Comparison of ENCODE assay signal across 21 cellular contexts in the genomic region with DNA sequence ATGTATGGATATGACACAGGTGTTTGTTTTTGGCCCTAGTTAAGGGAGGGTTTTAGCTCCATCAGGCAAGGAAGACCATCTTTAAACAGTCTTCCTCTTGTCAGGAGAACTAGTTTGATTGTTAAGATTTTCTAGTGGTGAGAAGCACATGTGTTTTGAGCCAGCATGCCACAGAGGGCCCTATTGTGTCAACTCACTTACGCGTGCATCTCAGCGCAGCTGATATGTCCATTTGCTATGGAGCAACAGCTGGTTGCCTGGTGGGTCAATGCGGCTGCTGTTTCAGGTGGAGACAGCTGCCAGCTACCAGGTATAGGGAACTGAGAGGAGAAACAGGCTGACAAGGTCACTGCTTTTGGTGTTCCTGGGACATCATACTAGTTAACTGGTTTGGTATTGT.
"Had no signal": no experiment of that assay in that cellular context is flagged by ENCODE, and none has a peak within 500 bp of the region (broad histone marks: within the 10 kb centered on the region; RNA-seq: fewer than 3 reads in every experiment).

No MANE protein-coding gene starts in this region.

- DNase-seq: effector memory CD8-positive, alpha-beta T cell; foreskin fibroblast; left colon; naive thymus-derived CD8-positive, alpha-beta T cell; ovary; stimulated activated CD4-positive, alpha-beta T cell treated with anti-CD3 and anti-CD28 coated beads, Interleukin-4, amount 100 ng/mL, for 1 hour; stimulated activated CD8-positive, alpha-beta memory T cell treated with anti-CD3 and anti-CD28 coated beads, Interleukin-4, amount 100 ng/mL, for 48 hours; stimulated activated naive CD8-positive, alpha-beta T cell treated with anti-CD3 and anti-CD28 coated beads, Interleukin-15, Interleukin-2, amounts not matched to agents 100 U/mL and 50 U/mL, for 24 hours; thyroid gland had no signal

- H3K4me3 Mint-ChIP-seq: dendritic cell treated with granulocyte-macrophage colony-stimulating factor and Interleukin-4, amounts not matched to agents 40 ng/mL and 50 ng/mL, for 4 days; effector memory CD8-positive, alpha-beta T cell; naive thymus-derived CD8-positive, alpha-beta T cell; stimulated activated effector memory CD8-positive, alpha-beta T cell treated with anti-CD3 and anti-CD28 coated beads, Interleukin-12 subunit alpha, Interleukin-12 subunit beta, amount 100 ng/mL, for 72 hours; type B pancreatic cell had no signal

- H3K9me3 ChIP-seq: esophagus muscularis mucosa, ovary, suprapubic skin, thyroid gland had no signal

- H3K4me1 ChIP-seq: esophagus muscularis mucosa, suprapubic skin, thyroid gland had no signal

- H3K27me3 Mint-ChIP-seq: dendritic cell treated with granulocyte-macrophage colony-stimulating factor and Interleukin-4, amounts not matched to agents 40 ng/mL and 50 ng/mL, for 4 days; progenitor cell of endocrine pancreas; type B pancreatic cell had no signal

- H3K27me3 ChIP-seq: esophagus muscularis mucosa, hepatocyte, ovary, suprapubic skin, thyroid gland had no signal

- H3K4me3 ChIP-seq: esophagus muscularis mucosa, hepatocyte, lung, ovary, smooth muscle cell, suprapubic skin, thyroid gland had no signal

- H3K9me3 Mint-ChIP-seq: dendritic cell treated with granulocyte-macrophage colony-stimulating factor and Interleukin-4, amounts not matched to agents 40 ng/mL and 50 ng/mL, for 4 days; effector memory CD8-positive, alpha-beta T cell; naive thymus-derived CD8-positive, alpha-beta T cell; neural crest cell; stimulated activated effector memory CD8-positive, alpha-beta T cell treated with anti-CD3 and anti-CD28 coated beads, Interleukin-12 subunit alpha, Interleukin-12 subunit beta, amount 100 ng/mL, for 72 hours; type B pancreatic cell had no signal

- H3K27ac Mint-ChIP-seq: dendritic cell treated with granulocyte-macrophage colony-stimulating factor and Interleukin-4, amounts not matched to agents 40 ng/mL and 50 ng/mL, for 4 days; effector memory CD8-positive, alpha-beta T cell; naive thymus-derived CD8-positive, alpha-beta T cell; progenitor cell of endocrine pancreas; stimulated activated effector memory CD8-positive, alpha-beta T cell treated with anti-CD3 and anti-CD28 coated beads, Interleukin-12 subunit alpha, Interleukin-12 subunit beta, amount 100 ng/mL, for 72 hours; type B pancreatic cell had no signal

- ATAC-seq: effector memory CD8-positive, alpha-beta T cell; left colon; naive thymus-derived CD8-positive, alpha-beta T cell; right cardiac atrium; stimulated activated effector memory CD8-positive, alpha-beta T cell treated with anti-CD3 and anti-CD28 coated beads, Interleukin-12 subunit alpha, Interleukin-12 subunit beta, amount 100 ng/mL, for 72 hours; stimulated activated naive CD8-positive, alpha-beta T cell treated with anti-CD3 and anti-CD28 coated beads, Interleukin-15, Interleukin-2, amounts not matched to agents 100 U/mL and 50 U/mL, for 24 hours had no signal

- H3K36me3 ChIP-seq: esophagus muscularis mucosa, ovary, suprapubic skin, thyroid gland had no signal

- H3K36me3 Mint-ChIP-seq: naive thymus-derived CD8-positive, alpha-beta T cell; stimulated activated effector memory CD8-positive, alpha-beta T cell treated with anti-CD3 and anti-CD28 coated beads, Interleukin-12 subunit alpha, Interleukin-12 subunit beta, amount 100 ng/mL, for 72 hours; type B pancreatic cell had no signal

- H3K4me1 Mint-ChIP-seq: naive thymus-derived CD8-positive, alpha-beta T cell; stimulated activated effector memory CD8-positive, alpha-beta T cell treated with anti-CD3 and anti-CD28 coated beads, Interleukin-12 subunit alpha, Interleukin-12 subunit beta, amount 100 ng/mL, for 72 hours had no signal

- H3K27ac ChIP-seq: epithelial cell of prostate, esophagus muscularis mucosa, hepatocyte, ovary, suprapubic skin, thyroid gland had no signal
